8 cellular contexts compared by ENCODE assay signal in the genomic region with DNA sequence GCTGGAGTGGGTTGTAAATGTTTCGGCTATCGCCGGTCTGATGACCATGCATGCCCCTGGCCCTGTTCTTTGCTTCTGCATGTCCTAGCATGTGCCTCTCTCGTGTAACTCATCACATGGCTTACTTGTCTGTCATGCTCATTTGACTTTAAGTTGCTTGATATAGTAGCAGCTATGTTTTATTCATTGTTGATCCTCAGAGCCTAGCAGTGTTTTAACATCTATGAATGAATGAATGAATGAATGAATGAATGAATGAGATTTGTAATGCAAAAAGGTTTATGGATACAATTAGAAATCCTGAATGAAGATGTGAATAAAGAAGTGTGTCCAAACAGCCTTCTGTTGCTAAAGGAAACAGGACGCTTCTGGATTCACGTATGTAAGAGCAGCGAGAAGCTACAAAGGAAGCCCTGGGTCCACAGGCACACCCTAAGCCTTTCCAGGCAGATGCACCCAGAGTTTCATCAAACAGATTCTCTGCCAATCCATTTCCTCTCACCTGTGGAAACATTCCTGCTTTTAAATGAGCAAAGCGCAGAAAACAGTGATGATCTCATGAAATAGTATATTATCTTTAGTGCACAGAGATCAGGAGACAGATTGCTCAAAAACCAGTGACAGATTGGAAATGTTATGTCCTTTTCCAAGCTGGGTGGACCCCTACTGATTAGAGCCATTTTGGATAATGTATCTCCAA. TPM values are rescaled to one million over a fixed set of nuclear protein-coding genes. Genes with fewer than 3 reads are reported as not detected.
DNase-seq lines count a peak whose midpoint lies in the region; ATAC-seq, FAIRE-seq and TF ChIP-seq lines count a peak whose summit lies in the region.

No MANE protein-coding gene starts in this region.

- H3K9me3 ChIP-seq in pancreas, result no peaks in the 10 kb centered on the region

- H3K36me3 Mint-ChIP-seq in effector memory CD8-positive, alpha-beta T cell (ENCODE audit: insufficient read depth), result peaks cover 23% of the 10 kb centered on the region

- H3K4me3 Mint-ChIP-seq in effector memory CD8-positive, alpha-beta T cell, result peak overlapping the region; percentile 80 to 86

- H3K9me3 Mint-ChIP-seq in effector memory CD8-positive, alpha-beta T cell, result no peaks in the 10 kb centered on the region

- peak; percentile 84 for DNase-seq in DMS79 (lab: John Stamatoyannopoulos, UW)
- DNase-seq in NCI-H69 (lab: John Stamatoyannopoulos, UW), result peak; percentile 51
- DNase-seq in effector memory CD8-positive, alpha-beta T cell, result no peak
- DNase-seq in pancreas, result no peak
- no peak for DNase-seq in NCI-H82 (lab: John Stamatoyannopoulos, UW)

- H3K4me1 ChIP-seq in pancreas, result peaks cover 0 to 12% (median 7%) of the 10 kb centered on the region in 3 donors

- peaks cover 0 to 3% of the 10 kb centered on the region in 2 donors for H3K27me3 Mint-ChIP-seq in effector memory CD8-positive, alpha-beta T cell

- 82 to 86% methylated on average over 8 of the region's 8 CpGs for WGBS in pancreas, 2 donors

- peak overlapping the region; percentile 97 to 98 for H3K27ac Mint-ChIP-seq in effector memory CD8-positive, alpha-beta T cell

- no peaks in the 10 kb centered on the region for H3K27me3 ChIP-seq in pancreas

- intact Hi-C loops in pancreas (cut with DNase I), result no loop called here

- H3K4me1 Mint-ChIP-seq in effector memory CD8-positive, alpha-beta T cell (ENCODE audit: low read depth in 2 of 2), result peaks cover 13 to 25% of the 10 kb centered on the region in 2 donors

- TF ChIP-seq CTCF in pancreas (IDR thresholded peaks at IDR 0.05), result no peak

- no peak for FAIRE-seq in pancreas (lab: Jason Lieb, UNC)

- no peak for ATAC-seq in effector memory CD8-positive, alpha-beta T cell (replicated peaks)
- ATAC-seq in pancreas (no peak), GM21737 (IDR thresholded peaks at IDR 0.05; ENCODE audit: unreplicated experiment) (no peak), HG03354 (IDR thresholded peaks at IDR 0.05; ENCODE audit: poor library complexity, severe bottlenecking, unreplicated experiment) (no peak), GM21423 (IDR thresholded peaks at IDR 0.05; ENCODE audit: unreplicated experiment) (no peak)

- no peak overlapping the region for H3K4me3 ChIP-seq in pancreas

- H3K36me3 ChIP-seq in pancreas, result no peaks in the 10 kb centered on the region

- H3K27ac ChIP-seq in pancreas, result peak overlapping the region; percentile 71 to 90 (median 87)

RNA-seq across cellular contexts. Expression of a gene that starts 3.4 kb away (rescaled TPM):
- 1 to 10 TPM in 4 of 6 donors, under 1 TPM in 2; 0.75 to 5.4 (median 1.8) TPM for total RNA-seq in pancreas
- 10 to 100 TPM in 1 of 2 donors, 1 to 10 TPM in 1; 3.5 to 11.5 TPM for polyA plus RNA-seq in pancreas

RNA-seq across cellular contexts. Expression of a gene that starts 55.9 kb away (rescaled TPM):
- 1 to 10 TPM; 3.5 to 4.6 (median 4.0) TPM for total RNA-seq in pancreas
- 1 to 10 TPM; 1.1 to 2.3 TPM for polyA plus RNA-seq in pancreas

Comparison
In these comparisons a context has a peak if more than half of its experiments do, and no peak if none do; other contexts are left out.
1. DNase-seq: peak in DMS79 (single experiment) and NCI-H69 (single experiment); none in effector memory CD8-positive, alpha-beta T cell (0 of 3), pancreas (0 of 6) and NCI-H82 (single experiment).